ENCODE assay signal across 16 cellular contexts in genomic region chr7:114857605-114858004, GRCh38.
"Had no signal": no experiment of that assay in that cellular context is flagged by ENCODE, and none has a peak within 500 bp of the region (broad histone marks: within the 10 kb centered on the region; RNA-seq: fewer than 3 reads in every experiment).

No MANE protein-coding gene starts in this region.

- H3K4me1 ChIP-seq: breast epithelium, suprapubic skin had no signal

- H3K36me3 ChIP-seq: breast epithelium, sigmoid colon, suprapubic skin had no signal

- H3K27me3 ChIP-seq: breast epithelium, sigmoid colon, suprapubic skin had no signal

- FAIRE-seq: colon, frontal cortex had no signal

- ATAC-seq: stimulated activated naive CD8-positive, alpha-beta T cell treated with anti-CD3 and anti-CD28 coated beads, Interleukin-15, Interleukin-2, amounts not matched to agents 100 U/mL and 50 U/mL, for 24 hours had no signal

- H3K27ac Mint-ChIP-seq: activated B cell treated with CpG ODN at 0.5 μM for 24 hours; activated naive CD8-positive, alpha-beta T cell; activated T-cell treated with anti-CD3 and anti-CD28 coated beads, Interleukin-2, amount 50 U/mL, for 24 hours; mesothelial cell of epicardium; T-helper 1 cell treated with Interleukin-12 subunit alpha and Interleukin-12 subunit beta and Interleukin-4 antibody, amounts not matched to agents 30 μg/mL and 1 μg/mL, for 36 hours; type B pancreatic cell had no signal

- H3K4me3 ChIP-seq: breast epithelium, sigmoid colon, suprapubic skin had no signal

- H3K4me1 Mint-ChIP-seq: activated B cell treated with CpG ODN at 0.5 μM for 24 hours had no signal

- H3K9me3 Mint-ChIP-seq: activated B cell treated with CpG ODN at 0.5 μM for 24 hours; activated T-cell treated with anti-CD3 and anti-CD28 coated beads, Interleukin-2, amount 50 U/mL, for 24 hours; mesothelial cell of epicardium; neural crest cell; T-helper 1 cell treated with Interleukin-12 subunit alpha and Interleukin-12 subunit beta and Interleukin-4 antibody, amounts not matched to agents 30 μg/mL and 1 μg/mL, for 36 hours; type B pancreatic cell had no signal

- DNase-seq: activated B cell treated with CpG ODN at 0.5 μM for 24 hours; activated gamma-delta T cell; activated T-cell treated with anti-CD3 and anti-CD28 coated beads, Interleukin-2, amount 50 U/mL, for 24 hours; sigmoid colon; stimulated activated CD4-positive, alpha-beta T cell treated with anti-CD3 and anti-CD28 coated beads, Interleukin-12 subunit alpha, Interleukin-12 subunit beta, amount 100 ng/mL, for 4 hours; stimulated activated CD8-positive, alpha-beta memory T cell treated with anti-CD3 and anti-CD28 coated beads, Interleukin-4, amount 100 ng/mL, for 48 hours; stimulated activated naive CD8-positive, alpha-beta T cell treated with anti-CD3 and anti-CD28 coated beads, Interleukin-15, Interleukin-2, amounts not matched to agents 100 U/mL and 50 U/mL, for 24 hours had no signal

- H3K9me3 ChIP-seq: breast epithelium, sigmoid colon, suprapubic skin had no signal

- H3K36me3 Mint-ChIP-seq: activated naive CD8-positive, alpha-beta T cell; mesothelial cell of epicardium; type B pancreatic cell had no signal

- H3K4me3 Mint-ChIP-seq: activated B cell treated with CpG ODN at 0.5 μM for 24 hours; activated naive CD8-positive, alpha-beta T cell; activated T-cell treated with anti-CD3 and anti-CD28 coated beads, Interleukin-2, amount 50 U/mL, for 24 hours; mesothelial cell of epicardium; neural crest cell; T-helper 1 cell treated with Interleukin-12 subunit alpha and Interleukin-12 subunit beta and Interleukin-4 antibody, amounts not matched to agents 30 μg/mL and 1 μg/mL, for 36 hours; type B pancreatic cell had no signal

- H3K27ac ChIP-seq: breast epithelium, sigmoid colon, suprapubic skin had no signal
